25 cellular contexts compared by ENCODE assay signal in the genomic region with DNA sequence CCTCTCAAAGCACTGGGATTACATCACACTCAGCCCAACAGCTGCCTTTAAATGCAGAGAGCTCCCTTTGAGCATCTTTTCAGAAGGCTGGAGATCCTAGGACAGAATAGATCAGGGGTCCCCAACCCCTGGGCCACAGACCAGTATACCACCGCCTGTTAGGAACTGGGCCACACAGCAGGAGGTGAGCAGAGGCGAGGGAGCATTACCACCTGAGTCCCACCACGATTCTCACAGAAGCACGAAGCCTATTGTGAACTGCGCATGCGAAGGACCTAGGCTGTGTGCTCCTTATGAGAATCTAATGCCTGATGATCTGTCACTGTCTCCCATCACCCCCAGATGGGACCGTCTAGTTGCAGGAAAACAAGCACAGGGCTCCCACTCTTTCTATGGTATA.
"Had no signal": no experiment of that assay in that cellular context is flagged by ENCODE, and none has a peak within 500 bp of the region (broad histone marks: within the 10 kb centered on the region; RNA-seq: fewer than 3 reads in every experiment).

No MANE protein-coding gene starts in this region.

- H3K4me1 ChIP-seq: prostate gland had no signal

- H3K27ac Mint-ChIP-seq: naive B cell; natural killer cell; stimulated activated memory B cell treated with anti-CD40 and anti-IgM and Interleukin-4, amounts not matched to agents 10 μg/mL and 1 μg/mL and 100 μg/mL, for 72 hours; stimulated activated naive CD8-positive, alpha-beta T cell treated with anti-CD3 and anti-CD28 coated beads, Interleukin-15, amount 100 ng/mL, for 72 hours had no signal

- H3K36me3 Mint-ChIP-seq: mesothelial cell of epicardium; naive B cell; stimulated activated memory B cell treated with anti-CD40 and anti-IgM and Interleukin-4, amounts not matched to agents 10 μg/mL and 1 μg/mL and 100 μg/mL, for 72 hours had no signal

- DNase-seq: hippocampal formation; kidney glomerular epithelial cell; left colon; left lung; lower lobe of right lung; mammary epithelial cell; mesenchymal stem cell; naive B cell; natural killer cell; retina; right cardiac atrium; sigmoid colon; small intestine; spleen; stimulated activated CD4-positive, alpha-beta T cell treated with anti-CD3 and anti-CD28 coated beads, Interleukin-4, amount 100 ng/mL, for 24 hours; stimulated activated naive CD4-positive, alpha-beta T cell treated with Interleukin-2 at 50 U/mL for 16 hours; stimulated activated naive CD8-positive, alpha-beta T cell treated with anti-CD3 and anti-CD28 coated beads, Interleukin-15, amount 100 ng/mL, for 72 hours; substantia nigra; transverse colon; upper lobe of left lung had no signal

- H3K27ac ChIP-seq: left lung, lower lobe of right lung, ovary, prostate gland, sigmoid colon, spleen, transverse colon, upper lobe of left lung, vagina had no signal

- H3K27me3 ChIP-seq: ovary, sigmoid colon, upper lobe of left lung, vagina had no signal

- ATAC-seq: left colon; left lung; lower lobe of right lung; natural killer cell; right cardiac atrium; stimulated activated memory B cell treated with anti-CD40 and anti-IgM and Interleukin-4, amounts not matched to agents 10 μg/mL and 1 μg/mL and 100 μg/mL, for 72 hours; stimulated activated naive CD8-positive, alpha-beta T cell treated with anti-CD3 and anti-CD28 coated beads, Interleukin-15, amount 100 ng/mL, for 72 hours had no signal

- H3K4me3 ChIP-seq: left lung, lower lobe of right lung, ovary, prostate gland, sigmoid colon, spleen, transverse colon, upper lobe of left lung, vagina had no signal

- H3K9me3 ChIP-seq: left lung, lower lobe of right lung, ovary, prostate gland, sigmoid colon, spleen, transverse colon, upper lobe of left lung, vagina had no signal

- H3K9me3 Mint-ChIP-seq: mesothelial cell of epicardium; natural killer cell; stimulated activated memory B cell treated with anti-CD40 and anti-IgM and Interleukin-4, amounts not matched to agents 10 μg/mL and 1 μg/mL and 100 μg/mL, for 72 hours; stimulated activated naive CD8-positive, alpha-beta T cell treated with anti-CD3 and anti-CD28 coated beads, Interleukin-15, amount 100 ng/mL, for 72 hours had no signal

- H3K4me3 Mint-ChIP-seq: mesothelial cell of epicardium; naive B cell; natural killer cell; stimulated activated memory B cell treated with anti-CD40 and anti-IgM and Interleukin-4, amounts not matched to agents 10 μg/mL and 1 μg/mL and 100 μg/mL, for 72 hours; stimulated activated naive CD8-positive, alpha-beta T cell treated with anti-CD3 and anti-CD28 coated beads, Interleukin-15, amount 100 ng/mL, for 72 hours had no signal

- H3K36me3 ChIP-seq: left lung, lower lobe of right lung, ovary, prostate gland, sigmoid colon, spleen, transverse colon, upper lobe of left lung, vagina had no signal
